ENCODE assay signal across 8 cellular contexts in the genomic region with DNA sequence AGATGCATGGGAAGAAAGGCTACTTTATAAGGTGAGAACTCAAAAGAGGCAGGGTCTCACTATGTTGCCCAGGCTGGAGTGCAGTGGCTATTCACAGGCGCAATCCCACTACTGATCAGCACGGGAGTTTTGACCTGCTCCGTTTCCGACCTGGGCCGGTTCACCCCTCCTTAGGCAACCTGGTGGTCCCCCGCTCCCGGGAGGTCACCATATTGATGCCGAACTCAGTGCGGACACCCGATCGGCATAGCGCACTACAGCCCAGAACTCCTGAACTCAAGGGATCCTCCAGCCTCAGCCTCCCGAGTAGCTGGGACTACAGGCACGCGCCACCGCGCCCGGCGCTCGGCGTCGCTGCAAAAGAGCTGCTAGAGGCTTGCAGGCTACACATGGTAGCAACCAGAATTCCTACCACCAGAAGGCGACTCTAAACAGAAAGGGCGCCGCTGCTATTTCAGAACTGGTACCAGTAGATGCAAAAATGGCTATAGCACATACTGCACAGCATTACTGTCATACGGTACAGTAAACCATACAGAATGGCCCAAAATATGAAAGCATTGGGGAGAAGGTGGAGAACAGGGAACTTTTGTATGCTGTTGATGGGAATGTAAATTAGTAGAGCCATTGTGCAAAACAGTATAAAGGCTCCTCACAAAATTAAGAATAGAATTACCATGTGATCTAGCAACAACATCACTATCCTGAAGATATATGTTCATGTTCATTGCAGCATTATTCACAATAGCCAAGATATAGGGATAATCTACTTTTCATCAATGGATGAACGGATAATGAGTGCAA. TPM values are rescaled to one million over a fixed set of nuclear protein-coding genes. Genes with fewer than 3 reads are reported as not detected.
DNase-seq lines count a peak whose midpoint lies in the region; ATAC-seq and TF ChIP-seq lines count a peak whose summit lies in the region.

No MANE protein-coding gene starts in this region.

- H3K9ac ChIP-seq in HCT116 (ENCODE audit: low read length) = no peak overlapping the region
- H3K9ac ChIP-seq in liver (ENCODE audit: low read depth in 1 of 2, low read length in 2 of 2) = no peak overlapping the region

- intact Hi-C loops in Caco-2 (cut with micrococcal nuclease; ENCODE audit: unreplicated experiment) (loop anchor here (1.0 to 10.0 kb wide), 6 partner anchors 9 to 381 kb away; a partner anchor contains a TSS), HCT116 (cut with micrococcal nuclease) (loop anchor here (2.0 to 10.0 kb wide), 2 partner anchors 219 to 921 kb away; a partner anchor contains a TSS)

- POLR2A ChIA-PET in Caco-2 (lab: Charles Lee) (interaction anchor here (1.1 to 2.8 kb wide), 2 partner anchors 8 to 220 kb away, joined by 6 to 19 read pairs; no protein-coding TSS in a partner anchor), HCT116 (lab: Charles Lee) (interaction anchor here (0.7 to 2.6 kb wide), 5 partner anchors 50 to 250 kb away, joined by 3 to 6 read pairs (median 6); a partner anchor contains a TSS)

- TF ChIP-seq RAD21 in HCT116 (IDR thresholded peaks at IDR 0.05; ENCODE audit: low read depth) = peak; percentile 75
- peak; percentile 78 to 87 for TF ChIP-seq RAD21 in liver (IDR thresholded peaks at IDR 0.05)

- peaks cover 9% of the 10 kb centered on the region; the same call in 1 of the 2 replicates for H3K4me1 ChIP-seq in Caco-2
- H3K4me1 ChIP-seq in HCT116 (ENCODE audit: control insufficient read depth in 1 of 2, insufficient read depth in 2 of 2, low read length in 2 of 2) = peaks cover 7 to 22% of the 10 kb centered on the region in 2 experiments
- peaks cover 0 to 25% (median 17%) of the 10 kb centered on the region in 4 donors for H3K4me1 ChIP-seq in liver (ENCODE audit: control insufficient read depth in 4 of 4, insufficient read depth in 4 of 4, low read length in 3 of 4)

- BruUV-seq in Caco-2 (replicated peaks; lab: Mats Ljungman, UMichigan) (no TSS peak), HCT116 (replicated peaks; lab: Mats Ljungman, UMichigan) (no TSS peak)

- peak overlapping the region; percentile 100 for H3K4me3 Mint-ChIP-seq in Caco-2 (ENCODE audit: unreplicated experiment)

- H3K27me3 ChIP-seq in Caco-2 (replicated peaks; ENCODE audit: control insufficient read depth, insufficient read depth, low read length) (no peaks in the 10 kb centered on the region), HCT116 (ENCODE audit: insufficient read depth, low read length) (no peaks in the 10 kb centered on the region), liver (ENCODE audit: control insufficient read depth in 4 of 4, insufficient read depth in 4 of 4, low read length in 3 of 4) (no peaks in the 10 kb centered on the region)

- no peaks in the 10 kb centered on the region for H4K20me1 ChIP-seq in HCT116 (ENCODE audit: insufficient read depth)

- peak; percentile 86 to 89 for TF ChIP-seq CTCF in Caco-2 (IDR thresholded peaks at IDR 0.05; ENCODE audit: insufficient read depth in 1 of 2, low read depth in 1 of 2, low read length in 1 of 2, severe bottlenecking in 1 of 2, unreplicated experiment in 1 of 2)
- peak; percentile 74 to 92 (median 81) for TF ChIP-seq CTCF in HCT116 (IDR thresholded peaks at IDR 0.05 in 2 of 3, conservative IDR thresholded peaks at IDR 0.05 in 1 of 3; ENCODE audit: borderline replicate concordance in 1 of 3, insufficient read depth in 1 of 3, low read depth in 2 of 3, low read length in 2 of 3)
- TF ChIP-seq CTCF in choroid plexus epithelial cell (conservative IDR thresholded peaks at IDR 0.05; ENCODE audit: low read depth, low read length) = peak; percentile 84
- peak; percentile 76 for TF ChIP-seq CTCF in liver (IDR thresholded peaks at IDR 0.05; ENCODE audit: low read depth, low read length, missing input control)

- H3K79me2 ChIP-seq in HCT116 (ENCODE audit: insufficient read depth, low read length) = peaks cover 40% of the 10 kb centered on the region

- H3K36me3 Mint-ChIP-seq in Caco-2 (ENCODE audit: insufficient read depth, unreplicated experiment) = peaks cover 27% of the 10 kb centered on the region

- no peak for TF ChIP-seq POLR2A in HCT116 (IDR thresholded peaks at IDR 0.05; ENCODE audit: borderline replicate concordance, extremely low read depth, insufficient read depth, insufficient read length)

- H3K4me1 Mint-ChIP-seq in Caco-2 (ENCODE audit: low read depth, unreplicated experiment) = peaks cover 6% of the 10 kb centered on the region

- CTCF ChIA-PET in Caco-2 (lab: Charles Lee) (interaction anchor here (0.5 to 3.0 kb wide), 9 partner anchors 8 to 262 kb away, joined by 3 to 64 read pairs (median 4); a partner anchor contains a TSS), HCT116 (lab: Charles Lee) (interaction anchor here (0.6 to 4.0 kb wide), 10 partner anchors 9 to 383 kb away, joined by 3 to 76 read pairs (median 4); a partner anchor contains a TSS)

- peak overlapping the region; percentile 37 for H2AFZ ChIP-seq in HCT116 (ENCODE audit: low read depth, low read length, poor library complexity, severe bottlenecking)

- DNase-seq in Caco-2 (peak; percentile 87 to 88), HCT116 (ENCODE audit: low read depth, low spot score) (peak; percentile 90), NCI-H446 (lab: John Stamatoyannopoulos, UW) (peak; percentile 36 to 60), choroid plexus epithelial cell (ENCODE audit: low read depth) (peak; percentile 93)
- DNase-seq in activated CD4-positive, alpha-beta T cell treated with anti-CD3 and anti-CD28 coated beads for 24 hours (ENCODE audit: low read depth in 2 of 2) = peak; percentile 47 to 49
- peak; percentile 70 to 74 for DNase-seq in stimulated activated CD4-positive, alpha-beta T cell treated with anti-CD3 and anti-CD28 coated beads, Interleukin-2, amount 100 ng/mL, for 24 hours

- 21% methylated on average over 27 of the region's 27 CpGs for WGBS in liver

- no peaks in the 10 kb centered on the region for H3K9me3 ChIP-seq in Caco-2
- no peaks in the 10 kb centered on the region for H3K9me3 ChIP-seq in HCT116 (ENCODE audit: control insufficient read depth in 1 of 2, insufficient read depth in 1 of 2, low read depth in 1 of 2, low read length in 2 of 2)
- H3K9me3 ChIP-seq in liver (ENCODE audit: control insufficient read depth in 4 of 4, low read length in 3 of 4) = no peaks in the 10 kb centered on the region

- H3K36me3 ChIP-seq in Caco-2 (ENCODE audit: control insufficient read depth, insufficient read depth, low read length) (peaks cover 2% of the 10 kb centered on the region), HCT116 (ENCODE audit: control insufficient read depth in 1 of 2, insufficient read depth in 2 of 2, low read length in 2 of 2) (peaks cover 10 to 16% of the 10 kb centered on the region in 2 experiments; a peak in 3 of 4 replicates), liver (ENCODE audit: control insufficient read depth in 4 of 4, insufficient read depth in 3 of 4, low read depth in 1 of 4, low read length in 3 of 4) (peaks cover 0 to 13% (median 9%) of the 10 kb centered on the region in 4 donors)

- H3K9me3 Mint-ChIP-seq in Caco-2 (ENCODE audit: unreplicated experiment) = no peaks in the 10 kb centered on the region

- ATAC-seq in HCT116 = peak; percentile 83
- no peak for ATAC-seq in GM21367 (IDR thresholded peaks at IDR 0.05; ENCODE audit: unreplicated experiment)

- H3K4me3 ChIP-seq in Caco-2 (ENCODE audit: low read depth, low read length) = peak overlapping the region; percentile 84
- H3K4me3 ChIP-seq in HCT116 (replicated peaks in 1 of 2; ENCODE audit: low read depth in 1 of 2, low read length in 2 of 2) = peak overlapping the region; percentile 82 to 89
- peak overlapping the region; percentile 79 for H3K4me3 ChIP-seq in choroid plexus epithelial cell (ENCODE audit: low read depth, low read length)
- H3K4me3 ChIP-seq in liver (ENCODE audit: low read depth in 1 of 3, low read length in 3 of 3) = peak overlapping the region in 2 of 3 donors; percentile 20 to 58

- H3K4me2 ChIP-seq in HCT116 (ENCODE audit: low read length) = peak overlapping the region; percentile 63

- no peaks in the 10 kb centered on the region for H3K27me3 Mint-ChIP-seq in Caco-2 (ENCODE audit: insufficient read depth, unreplicated experiment)

- RAD21 ChIA-PET in HCT116 (lab: Charles Lee; ENCODE audit: low non-redundant PET in 1 of 2, low total read pairs in 2 of 2, uncharacterized antibody in 2 of 2, unreplicated experiment in 2 of 2) = interaction anchor here in 1 of 2 experiments (0.7 to 1.0 kb wide), 2 partner anchors 85 to 86 kb away, joined by 3 to 4 read pairs; no protein-coding TSS in a partner anchor

- no peaks in the 10 kb centered on the region for H3K9me2 ChIP-seq in HCT116 (ENCODE audit: insufficient read depth)

- H3K27ac ChIP-seq in HCT116 (ENCODE audit: low read depth, low read length) (no peak overlapping the region), liver (ENCODE audit: low read depth in 1 of 2, low read length in 2 of 2) (peak overlapping the region in 1 of 2 donors; percentile 40)

- H3K27ac Mint-ChIP-seq in Caco-2 (ENCODE audit: unreplicated experiment) = peak overlapping the region; percentile 99

TF ChIP-seq in HCT116, 20 proteins besides CTCF, POLR2A, EP300 and RAD21 (continues in another document):
- TF ChIP-seq, protein P1, sequence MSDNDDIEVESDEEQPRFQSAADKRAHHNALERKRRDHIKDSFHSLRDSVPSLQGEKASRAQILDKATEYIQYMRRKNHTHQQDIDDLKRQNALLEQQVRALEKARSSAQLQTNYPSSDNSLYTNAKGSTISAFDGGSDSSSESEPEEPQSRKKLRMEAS (IDR thresholded peaks at IDR 0.05) = peak; percentile 93

RNA-seq across cellular contexts. Expression of a gene that starts 1.2 kb away (rescaled TPM):
- total RNA-seq in Caco-2 (2022) (57.4 and 62.7 TPM in 2 replicates), HCT116 (2021; ENCODE audit: unreplicated experiment) (57.7 TPM), liver (10 to 100 TPM; 31.5 to 37.2 TPM)
- polyA plus RNA-seq in HCT116 (2012) = 21.6 and 26.1 TPM in 2 replicates
- polyA plus RNA-seq in liver = 10 to 100 TPM in 1 of 2 donors, 1 to 10 TPM in 1; 7.9 to 30.8 TPM

RNA-seq across cellular contexts. Expression of a gene that starts 39.1 kb away (rescaled TPM):
- total RNA-seq in Caco-2 (2022) = 58.1 and 58.8 TPM in 2 replicates
- total RNA-seq in HCT116 (2021; ENCODE audit: unreplicated experiment) = 88.8 TPM
- polyA plus RNA-seq in HCT116 (2012) = 40.5 and 43.0 TPM in 2 replicates
- total RNA-seq in liver = 10 to 100 TPM; 27.5 to 56.2 TPM
- 10 to 100 TPM; 20.3 to 21.5 TPM for polyA plus RNA-seq in liver
